8 cellular contexts compared by ENCODE assay signal in genomic region chr2:108988796-108989713, GRCh38. TPM values are rescaled to one million over a fixed set of nuclear protein-coding genes. Genes with fewer than 3 reads are reported as not detected.
A peak's percentile ranks its signal among the peaks of the same experiment; 100 is the strongest.
DNase-seq lines count a peak whose midpoint lies in the region; ATAC-seq and TF ChIP-seq lines count a peak whose summit lies in the region.

Gene EDAR (minus strand): TSS chr2:108989220. CDS start chr2:108931014, 58,206 bp downstream.

- DNase-seq in Calu3 (peak; percentile 74), Karpas-422 (peak; percentile 55), UCSD-AML1 (lab: John Stamatoyannopoulos, UW; ENCODE audit: unreplicated experiment) (peak; percentile 16), SW 1271 (lab: John Stamatoyannopoulos, UW) (no peak), GM03348 (ENCODE audit: low spot score) (no peak)
- DNase-seq in central memory CD4-positive, alpha-beta T cell: peak; percentile 31
- DNase-seq in stimulated activated naive CD8-positive, alpha-beta T cell treated with anti-CD3 and anti-CD28 coated beads, Interleukin-15, amount 100 ng/mL, for 72 hours: peak; percentile 41 to 48

- TF ChIP-seq CTCF in Calu3 (IDR thresholded peaks at IDR 0.05; ENCODE audit: unreplicated experiment) (peak; percentile 43), liver (IDR thresholded peaks at IDR 0.05; ENCODE audit: low read depth, low read length, missing input control) (peak; percentile 61)

- H2AFZ ChIP-seq in Karpas-422 (ENCODE audit: low read length): no peak within 1 kb of the TSS

- TF ChIP-seq RAD21 in liver (IDR thresholded peaks at IDR 0.05): peak; percentile 82 to 85

- H3K4me3 ChIP-seq in Karpas-422 (ENCODE audit: low read length) (no peak within 1 kb of the TSS), liver (ENCODE audit: low read depth in 1 of 3, low read length in 3 of 3) (peak within 1 kb of the TSS in 2 of 3 donors; percentile 0 to 2)

- H3K27me3 Mint-ChIP-seq in Calu3 (ENCODE audit: unreplicated experiment): peaks cover 80% of the 10 kb centered on the region
- H3K27me3 Mint-ChIP-seq in stimulated activated naive CD8-positive, alpha-beta T cell treated with anti-CD3 and anti-CD28 coated beads, Interleukin-15, amount 100 ng/mL, for 72 hours: no peaks in the 10 kb centered on the region

- H3K27ac ChIP-seq in Karpas-422 (ENCODE audit: low read length) (no peak within 1 kb of the TSS), liver (ENCODE audit: low read depth in 1 of 2, low read length in 2 of 2) (no peak within 1 kb of the TSS)

- peak within 1 kb of the TSS; percentile 43 for H3K4me3 Mint-ChIP-seq in Calu3 (ENCODE audit: low read depth, unreplicated experiment)
- peak within 1 kb of the TSS; percentile 75 to 84 for H3K4me3 Mint-ChIP-seq in stimulated activated naive CD8-positive, alpha-beta T cell treated with anti-CD3 and anti-CD28 coated beads, Interleukin-15, amount 100 ng/mL, for 72 hours

- no peaks in the 10 kb centered on the region for H3K9me3 ChIP-seq in Karpas-422 (ENCODE audit: low read length)
- no peaks in the 10 kb centered on the region for H3K9me3 ChIP-seq in liver (ENCODE audit: control insufficient read depth in 4 of 4, low read length in 3 of 4)

- no peaks in the 10 kb centered on the region for H3K9me3 Mint-ChIP-seq in Calu3 (ENCODE audit: low read depth, unreplicated experiment)
- no peaks in the 10 kb centered on the region for H3K9me3 Mint-ChIP-seq in stimulated activated naive CD8-positive, alpha-beta T cell treated with anti-CD3 and anti-CD28 coated beads, Interleukin-15, amount 100 ng/mL, for 72 hours

- H3K4me1 ChIP-seq in Karpas-422 (ENCODE audit: low read length) (no peaks in the 10 kb centered on the region), liver (ENCODE audit: control insufficient read depth in 4 of 4, insufficient read depth in 4 of 4, low read length in 3 of 4) (peaks cover 8 to 40% (median 29%) of the 10 kb centered on the region in 4 donors)

- no peaks in the 10 kb centered on the region for H3K4me1 Mint-ChIP-seq in Calu3 (ENCODE audit: low read depth, unreplicated experiment)
- H3K4me1 Mint-ChIP-seq in stimulated activated naive CD8-positive, alpha-beta T cell treated with anti-CD3 and anti-CD28 coated beads, Interleukin-15, amount 100 ng/mL, for 72 hours: peaks cover 38% of the 10 kb centered on the region

- H3K27me3 ChIP-seq in Karpas-422 (ENCODE audit: low read length) (no peaks in the 10 kb centered on the region), liver (ENCODE audit: control insufficient read depth in 4 of 4, insufficient read depth in 4 of 4, low read length in 3 of 4) (no peaks in the 10 kb centered on the region)

- intact Hi-C loops in Calu3 (cut with micrococcal nuclease; ENCODE audit: unreplicated experiment): loop anchor here (1.0 to 5.0 kb wide), 3 partner anchors 61 to 134 kb away; no protein-coding TSS in a partner anchor

- BruUV-seq in Calu3 (replicated peaks; lab: Mats Ljungman, UMichigan): no TSS peak

- ATAC-seq in stimulated activated naive CD8-positive, alpha-beta T cell treated with anti-CD3 and anti-CD28 coated beads, Interleukin-15, amount 100 ng/mL, for 72 hours: peak; percentile 81

- no peak within 1 kb of the TSS for H3K27ac Mint-ChIP-seq in Calu3 (ENCODE audit: unreplicated experiment)
- H3K27ac Mint-ChIP-seq in stimulated activated naive CD8-positive, alpha-beta T cell treated with anti-CD3 and anti-CD28 coated beads, Interleukin-15, amount 100 ng/mL, for 72 hours: peak within 1 kb of the TSS in 1 of 2 donors; percentile 63

- no peaks in the 10 kb centered on the region for H3K36me3 ChIP-seq in Karpas-422 (ENCODE audit: insufficient read depth, low read length)
- H3K36me3 ChIP-seq in liver (ENCODE audit: control insufficient read depth in 4 of 4, insufficient read depth in 3 of 4, low read depth in 1 of 4, low read length in 3 of 4): no peaks in the 10 kb centered on the region

- no peaks in the 10 kb centered on the region for H3K36me3 Mint-ChIP-seq in Calu3 (ENCODE audit: insufficient read depth, unreplicated experiment)

- CTCF ChIA-PET in Calu3 (lab: Charles Lee): interaction anchor here (0.9 to 1.5 kb wide), 4 partner anchors 43 to 132 kb away, joined by 3 to 4 read pairs (median 3); no protein-coding TSS in a partner anchor

- no peaks in the 10 kb centered on the region for H4K20me1 ChIP-seq in Karpas-422 (ENCODE audit: insufficient read depth, low read depth, low read length)

- WGBS in liver: 38% methylated on average over 20 of the region's 20 CpGs

- H3K4me2 ChIP-seq in Karpas-422 (ENCODE audit: low read depth, low read length, poor library complexity, severe bottlenecking): no peak within 1 kb of the TSS

- no peaks in the 10 kb centered on the region for H3K79me2 ChIP-seq in Karpas-422 (ENCODE audit: low read length)

- H3K9me2 ChIP-seq in Karpas-422 (replicated peaks; ENCODE audit: insufficient read depth, low read length): no peaks in the 10 kb centered on the region

- H3K9ac ChIP-seq in Karpas-422 (ENCODE audit: low read length) (no peak within 1 kb of the TSS), liver (ENCODE audit: low read depth in 1 of 2, low read length in 2 of 2) (peak within 1 kb of the TSS in 1 of 2 donors; percentile 14)

TF ChIP-seq in liver, 16 proteins besides CTCF, POLR2A, EP300 and RAD21:
- TF ChIP-seq ATF3 (IDR thresholded peaks at IDR 0.05) (no peak), HNF4G (IDR thresholded peaks at IDR 0.05) (no peak), JUND (IDR thresholded peaks at IDR 0.05) (no peak), REST (IDR thresholded peaks at IDR 0.05) (no peak), ZBTB33 (IDR thresholded peaks at IDR 0.05) (no peak), NR2F2 (IDR thresholded peaks at IDR 0.05) (no peak), FOXA2 (IDR thresholded peaks at IDR 0.05) (no peak), GABPA (IDR thresholded peaks at IDR 0.05 in 1 of 2, conservative IDR thresholded peaks at IDR 0.05 in 1 of 2) (no peak), RXRA (IDR thresholded peaks at IDR 0.05) (peak in 1 of 2 donors; percentile 24), SP1 (IDR thresholded peaks at IDR 0.05) (peak; percentile 14), TAF1 (conservative IDR thresholded peaks at IDR 0.05) (no peak), EGR1 (IDR thresholded peaks at IDR 0.05; ENCODE audit: low read depth in 2 of 2) (no peak), HNF4A (conservative IDR thresholded peaks at IDR 0.05) (peak in 1 of 2 donors; percentile 18), FOXA1 (IDR thresholded peaks at IDR 0.05) (no peak), MAX (IDR thresholded peaks at IDR 0.05) (no peak), YY1 (IDR thresholded peaks at IDR 0.05) (no peak)

RNA-seq across cellular contexts. Expression of gene EDAR, which starts in this region (rescaled TPM):
- total RNA-seq in Calu3 (2022) (not detected in 2 replicates), liver (under 1 TPM; 0.09 to 0.50 TPM)
- total RNA-seq in Karpas-422 (2014; rRNA removed; shearing (Covaris generic); ENCODE audit: low replicate concordance): not detected in 2 replicates
- polyA plus RNA-seq in liver: under 1 TPM; 0.09 to 0.10 TPM

Comparison
In these comparisons a context has a peak if more than half of its experiments do, and no peak if none do; other contexts are left out.
1. Peak in DNase-seq in Calu3; RNA of the gene not detected or under 1 TPM.
2. Peak in DNase-seq in Karpas-422; RNA of the gene not detected or under 1 TPM.
3. DNase-seq: peak in UCSD-AML1 (single experiment), central memory CD4-positive, alpha-beta T cell (single experiment) and stimulated activated naive CD8-positive, alpha-beta T cell treated with anti-CD3 and anti-CD28 coated beads, Interleukin-15, amount 100 ng/mL, for 72 hours (2 of 2); none in SW 1271 (0 of 2) and GM03348 (single experiment).